Comparison of ENCODE assay signal across 1 cellular context in the genomic region with DNA sequence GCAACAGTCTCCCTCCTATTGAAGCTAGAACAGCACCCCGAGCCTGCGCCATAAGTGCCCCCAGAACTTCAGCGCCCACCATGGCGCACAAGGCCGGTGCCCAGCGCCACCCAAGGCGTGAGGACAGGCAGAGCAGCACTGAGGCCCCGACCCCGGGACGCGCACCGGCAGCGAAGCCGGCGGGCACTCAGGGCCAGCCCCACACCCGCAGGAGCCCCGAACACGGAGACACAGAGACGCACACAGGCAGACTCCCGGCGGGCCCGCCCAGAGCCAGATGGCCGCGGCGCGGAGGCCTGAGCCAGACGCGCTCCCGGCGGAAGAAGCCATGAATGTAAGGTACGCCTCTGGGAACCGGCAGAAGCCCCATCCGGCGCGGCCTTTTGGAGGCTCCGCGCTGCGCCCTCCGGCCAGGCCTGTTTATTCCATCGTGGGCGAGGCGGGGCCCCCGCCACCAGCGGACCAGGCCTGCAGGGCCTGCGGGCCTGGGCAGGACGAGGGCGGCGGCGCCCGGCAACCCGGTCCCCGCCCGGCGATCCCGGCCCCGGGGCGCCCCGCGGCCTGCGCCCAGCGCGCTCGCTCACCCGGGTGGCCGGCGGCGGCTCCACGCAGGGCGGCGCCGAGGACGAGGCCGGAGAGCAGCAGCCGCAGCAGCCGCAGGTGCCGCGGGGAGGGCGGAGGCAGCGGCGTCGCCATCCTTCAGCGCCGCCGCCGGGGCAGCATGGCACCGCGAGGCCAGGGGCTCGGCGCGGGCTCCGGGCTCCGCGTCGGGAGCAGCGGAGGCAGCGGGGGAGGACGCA.
A peak's percentile ranks its signal among the peaks of the same experiment; 100 is the strongest.
TF ChIP-seq lines count a peak whose summit lies in the region.

No MANE protein-coding gene starts in this region.

TF ChIP-seq in HepG2, 621 proteins besides CTCF, POLR2A, EP300 and RAD21 (continued from another document and continues in another):
- TF ChIP-seq MTF2 (CRISPR knock-in tag; IDR thresholded peaks at IDR 0.05; ENCODE audit: borderline replicate concordance) (0 out of 2 replicates have a peak, but pooled peaks have one; percentile 24), ZNF343 (CRISPR knock-in tag; IDR thresholded peaks at IDR 0.05) (no peak), ZNF687 (CRISPR knock-in tag; IDR thresholded peaks at IDR 0.05) (0 out of 2 replicates have a peak, but pooled peaks have one; percentile 18), ZMAT3 (CRISPR knock-in tag; conservative IDR thresholded peaks at IDR 0.05) (no peak), NFIC (IDR thresholded peaks at IDR 0.05; ENCODE audit: low read length) (no peak), BRCA1 (CRISPR knock-in tag; IDR thresholded peaks at IDR 0.05) (no peak), ZBTB2 (CRISPR knock-in tag; IDR thresholded peaks at IDR 0.05; ENCODE audit: low read depth) (peak; percentile 1; the same call in 1 of the 2 replicates), ZNF256 (CRISPR knock-in tag; conservative IDR thresholded peaks at IDR 0.05) (no peak), HNF4A (CRISPR knock-in tag; IDR thresholded peaks at IDR 0.05) (no peak), ZBTB14 (CRISPR knock-in tag; IDR thresholded peaks at IDR 0.05) (no peak), HOXA9 (CRISPR knock-in tag; IDR thresholded peaks at IDR 0.05; ENCODE audit: borderline replicate concordance) (no peak), GABPB1 (CRISPR knock-in tag; IDR thresholded peaks at IDR 0.05) (peak; percentile 33; the same call in 1 of the 2 replicates), FOXO1 (CRISPR knock-in tag; IDR thresholded peaks at IDR 0.05) (no peak), NBN (conservative IDR thresholded peaks at IDR 0.05) (no peak), ZFY (CRISPR knock-in tag; IDR thresholded peaks at IDR 0.05) (peak; percentile 57), ZNF432 (CRISPR knock-in tag; IDR thresholded peaks at IDR 0.05; ENCODE audit: borderline replicate concordance) (no peak), ELF3 (CRISPR knock-in tag; IDR thresholded peaks at IDR 0.05) (no peak), ZFX (CRISPR knock-in tag; IDR thresholded peaks at IDR 0.05; ENCODE audit: low read depth) (peak; percentile 59), ZBTB49 (CRISPR knock-in tag; IDR thresholded peaks at IDR 0.05; ENCODE audit: borderline replicate concordance) (no peak), ZBTB21 (CRISPR knock-in tag; IDR thresholded peaks at IDR 0.05) (no peak), HOXD1 (CRISPR knock-in tag; IDR thresholded peaks at IDR 0.05) (no peak), HHEX (CRISPR knock-in tag; IDR thresholded peaks at IDR 0.05) (no peak), FOXC1 (CRISPR knock-in tag; IDR thresholded peaks at IDR 0.05; ENCODE audit: borderline replicate concordance) (0 out of 2 replicates have a peak, but pooled peaks have one; percentile 43), ZNF639 (CRISPR knock-in tag; conservative IDR thresholded peaks at IDR 0.05) (no peak), TSC22D2 (CRISPR knock-in tag; IDR thresholded peaks at IDR 0.05; ENCODE audit: borderline replicate concordance) (no peak), ZNF782 (CRISPR knock-in tag; IDR thresholded peaks at IDR 0.05; ENCODE audit: borderline replicate concordance) (no peak), ZNF441 (CRISPR knock-in tag; IDR thresholded peaks at IDR 0.05; ENCODE audit: borderline replicate concordance) (no peak), XRCC5 (optimal IDR thresholded peaks at IDR 0.05; ENCODE audit: low read length) (no peak), ZMYM2 (CRISPR knock-in tag; IDR thresholded peaks at IDR 0.05) (no peak)
- TF ChIP-seq, protein P1, sequence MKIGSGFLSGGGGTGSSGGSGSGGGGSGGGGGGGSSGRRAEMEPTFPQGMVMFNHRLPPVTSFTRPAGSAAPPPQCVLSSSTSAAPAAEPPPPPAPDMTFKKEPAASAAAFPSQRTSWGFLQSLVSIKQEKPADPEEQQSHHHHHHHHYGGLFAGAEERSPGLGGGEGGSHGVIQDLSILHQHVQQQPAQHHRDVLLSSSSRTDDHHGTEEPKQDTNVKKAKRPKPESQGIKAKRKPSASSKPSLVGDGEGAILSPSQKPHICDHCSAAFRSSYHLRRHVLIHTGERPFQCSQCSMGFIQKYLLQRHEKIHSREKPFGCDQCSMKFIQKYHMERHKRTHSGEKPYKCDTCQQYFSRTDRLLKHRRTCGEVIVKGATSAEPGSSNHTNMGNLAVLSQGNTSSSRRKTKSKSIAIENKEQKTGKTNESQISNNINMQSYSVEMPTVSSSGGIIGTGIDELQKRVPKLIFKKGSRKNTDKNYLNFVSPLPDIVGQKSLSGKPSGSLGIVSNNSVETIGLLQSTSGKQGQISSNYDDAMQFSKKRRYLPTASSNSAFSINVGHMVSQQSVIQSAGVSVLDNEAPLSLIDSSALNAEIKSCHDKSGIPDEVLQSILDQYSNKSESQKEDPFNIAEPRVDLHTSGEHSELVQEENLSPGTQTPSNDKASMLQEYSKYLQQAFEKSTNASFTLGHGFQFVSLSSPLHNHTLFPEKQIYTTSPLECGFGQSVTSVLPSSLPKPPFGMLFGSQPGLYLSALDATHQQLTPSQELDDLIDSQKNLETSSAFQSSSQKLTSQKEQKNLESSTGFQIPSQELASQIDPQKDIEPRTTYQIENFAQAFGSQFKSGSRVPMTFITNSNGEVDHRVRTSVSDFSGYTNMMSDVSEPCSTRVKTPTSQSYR (CRISPR knock-in tag; IDR thresholded peaks at IDR 0.05; ENCODE audit: borderline replicate concordance): no peak
- TF ChIP-seq, protein P2, sequence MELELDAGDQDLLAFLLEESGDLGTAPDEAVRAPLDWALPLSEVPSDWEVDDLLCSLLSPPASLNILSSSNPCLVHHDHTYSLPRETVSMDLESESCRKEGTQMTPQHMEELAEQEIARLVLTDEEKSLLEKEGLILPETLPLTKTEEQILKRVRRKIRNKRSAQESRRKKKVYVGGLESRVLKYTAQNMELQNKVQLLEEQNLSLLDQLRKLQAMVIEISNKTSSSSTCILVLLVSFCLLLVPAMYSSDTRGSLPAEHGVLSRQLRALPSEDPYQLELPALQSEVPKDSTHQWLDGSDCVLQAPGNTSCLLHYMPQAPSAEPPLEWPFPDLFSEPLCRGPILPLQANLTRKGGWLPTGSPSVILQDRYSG (CRISPR knock-in tag; IDR thresholded peaks at IDR 0.05): no peak
- TF ChIP-seq, protein P3, sequence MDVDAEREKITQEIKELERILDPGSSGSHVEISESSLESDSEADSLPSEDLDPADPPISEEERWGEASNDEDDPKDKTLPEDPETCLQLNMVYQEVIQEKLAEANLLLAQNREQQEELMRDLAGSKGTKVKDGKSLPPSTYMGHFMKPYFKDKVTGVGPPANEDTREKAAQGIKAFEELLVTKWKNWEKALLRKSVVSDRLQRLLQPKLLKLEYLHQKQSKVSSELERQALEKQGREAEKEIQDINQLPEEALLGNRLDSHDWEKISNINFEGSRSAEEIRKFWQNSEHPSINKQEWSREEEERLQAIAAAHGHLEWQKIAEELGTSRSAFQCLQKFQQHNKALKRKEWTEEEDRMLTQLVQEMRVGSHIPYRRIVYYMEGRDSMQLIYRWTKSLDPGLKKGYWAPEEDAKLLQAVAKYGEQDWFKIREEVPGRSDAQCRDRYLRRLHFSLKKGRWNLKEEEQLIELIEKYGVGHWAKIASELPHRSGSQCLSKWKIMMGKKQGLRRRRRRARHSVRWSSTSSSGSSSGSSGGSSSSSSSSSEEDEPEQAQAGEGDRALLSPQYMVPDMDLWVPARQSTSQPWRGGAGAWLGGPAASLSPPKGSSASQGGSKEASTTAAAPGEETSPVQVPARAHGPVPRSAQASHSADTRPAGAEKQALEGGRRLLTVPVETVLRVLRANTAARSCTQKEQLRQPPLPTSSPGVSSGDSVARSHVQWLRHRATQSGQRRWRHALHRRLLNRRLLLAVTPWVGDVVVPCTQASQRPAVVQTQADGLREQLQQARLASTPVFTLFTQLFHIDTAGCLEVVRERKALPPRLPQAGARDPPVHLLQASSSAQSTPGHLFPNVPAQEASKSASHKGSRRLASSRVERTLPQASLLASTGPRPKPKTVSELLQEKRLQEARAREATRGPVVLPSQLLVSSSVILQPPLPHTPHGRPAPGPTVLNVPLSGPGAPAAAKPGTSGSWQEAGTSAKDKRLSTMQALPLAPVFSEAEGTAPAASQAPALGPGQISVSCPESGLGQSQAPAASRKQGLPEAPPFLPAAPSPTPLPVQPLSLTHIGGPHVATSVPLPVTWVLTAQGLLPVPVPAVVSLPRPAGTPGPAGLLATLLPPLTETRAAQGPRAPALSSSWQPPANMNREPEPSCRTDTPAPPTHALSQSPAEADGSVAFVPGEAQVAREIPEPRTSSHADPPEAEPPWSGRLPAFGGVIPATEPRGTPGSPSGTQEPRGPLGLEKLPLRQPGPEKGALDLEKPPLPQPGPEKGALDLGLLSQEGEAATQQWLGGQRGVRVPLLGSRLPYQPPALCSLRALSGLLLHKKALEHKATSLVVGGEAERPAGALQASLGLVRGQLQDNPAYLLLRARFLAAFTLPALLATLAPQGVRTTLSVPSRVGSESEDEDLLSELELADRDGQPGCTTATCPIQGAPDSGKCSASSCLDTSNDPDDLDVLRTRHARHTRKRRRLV (CRISPR knock-in tag; IDR thresholded peaks at IDR 0.05): no peak
